Comparison of ENCODE assay signal across 9 cellular contexts in the genomic region with DNA sequence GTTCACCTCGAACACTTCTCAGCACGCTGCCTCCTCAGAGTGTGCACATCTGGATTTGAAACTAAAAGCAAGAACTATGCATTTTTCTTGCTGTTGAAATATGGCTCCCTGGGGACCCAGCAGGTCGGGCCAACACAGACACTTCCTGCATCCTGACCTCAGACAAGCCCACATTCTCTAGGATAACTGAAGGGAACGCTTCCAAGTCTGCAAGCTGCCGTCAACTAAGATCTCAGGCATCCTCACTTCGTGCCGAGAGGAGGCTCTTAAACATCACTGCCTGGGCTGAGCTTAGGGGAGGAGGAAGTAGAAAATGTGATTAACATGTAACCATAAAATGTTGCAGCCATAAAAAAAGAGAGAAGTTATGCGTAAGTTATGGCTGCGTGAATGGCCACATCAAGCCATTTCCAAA.
DNase-seq lines count a peak whose midpoint lies in the region; ATAC-seq, FAIRE-seq and TF ChIP-seq lines count a peak whose summit lies in the region.
"Had no signal": no experiment of that assay in that cellular context is flagged by ENCODE, and none has a peak within 500 bp of the region (broad histone marks: within the 10 kb centered on the region; RNA-seq: fewer than 3 reads in every experiment).

No MANE protein-coding gene starts in this region.

- POLR2A ChIA-PET in activated CD4-positive, alpha-beta T cell treated with anti-CD3 and anti-CD28 coated beads for 36 hours (lab: Charles Lee) = no interaction called here

- no peak overlapping the region for H3K27ac ChIP-seq in upper lobe of right lung
- H3K27ac ChIP-seq: A549 had no signal

- no peak for TF ChIP-seq CTCF in upper lobe of right lung (IDR thresholded peaks at IDR 0.05)

- no peaks in the 10 kb centered on the region for H3K4me1 Mint-ChIP-seq in activated CD4-positive, alpha-beta T cell treated with anti-CD3 and anti-CD28 coated beads for 36 hours

- intact Hi-C loops in activated CD4-positive, alpha-beta T cell treated with anti-CD3 and anti-CD28 coated beads for 36 hours (cut with DNase I, micrococcal nuclease) = no loop called here
- intact Hi-C loops in Right ventricle myocardium inferior (cut with DNase I) = no loop called here
- intact Hi-C loops in upper lobe of right lung (cut with DNase I) = no loop called here

- H3K27me3 ChIP-seq in upper lobe of right lung = no peaks in the 10 kb centered on the region

- DNase-seq in activated CD4-positive, alpha-beta T cell treated with anti-CD3 and anti-CD28 coated beads for 36 hours = no peak
- DNase-seq in activated CD4-positive, alpha-beta T cell treated with anti-CD3 and anti-CD28 coated beads, Interleukin-2, amount 50 U/mL, for 48 hours = no peak
- DNase-seq in NAMALWA (ENCODE audit: low spot score) = peak; percentile 52
- DNase-seq in Right ventricle myocardium inferior (ENCODE audit: missing footprints) = no peak
- no peak for DNase-seq in upper lobe of right lung
- no peak for DNase-seq in NCI-H187 treated with DMSO at 0.1 percent for 48 hours (lab: John Stamatoyannopoulos, UW)
- no peak for DNase-seq in RCC 7860 (ENCODE audit: low spot score)
- DNase-seq in NCI-H2196 (lab: John Stamatoyannopoulos, UW; ENCODE audit: unreplicated experiment) = no peak

- ATAC-seq in activated CD4-positive, alpha-beta T cell treated with anti-CD3 and anti-CD28 coated beads for 36 hours = peak; percentile 16
- ATAC-seq in Right ventricle myocardium inferior (peak; percentile 79), upper lobe of right lung (peak; percentile 62)
- ATAC-seq: A549 had no signal

- peaks cover 42% of the 10 kb centered on the region for H3K27me3 Mint-ChIP-seq in activated CD4-positive, alpha-beta T cell treated with anti-CD3 and anti-CD28 coated beads for 36 hours

- peaks cover 6% of the 10 kb centered on the region for H3K4me1 ChIP-seq in upper lobe of right lung
- H3K4me1 ChIP-seq: A549 had no signal

- CTCF ChIA-PET in activated CD4-positive, alpha-beta T cell treated with anti-CD3 and anti-CD28 coated beads for 36 hours (lab: Charles Lee) = interaction anchor here (0.6 kb wide), 1 partner anchor 19 kb away, joined by 3 read pairs; no protein-coding TSS in a partner anchor

- no peak overlapping the region for H3K4me3 ChIP-seq in upper lobe of right lung
- H3K4me3 ChIP-seq: A549 had no signal

- FAIRE-seq in RCC 7860 (lab: Jason Lieb, UNC) = no peak
- FAIRE-seq: A549 had no signal

- no peak overlapping the region for H3K27ac Mint-ChIP-seq in activated CD4-positive, alpha-beta T cell treated with anti-CD3 and anti-CD28 coated beads for 36 hours

- H3K4me3 Mint-ChIP-seq in activated CD4-positive, alpha-beta T cell treated with anti-CD3 and anti-CD28 coated beads for 36 hours = no peak overlapping the region

- H3K9me3 Mint-ChIP-seq in activated CD4-positive, alpha-beta T cell treated with anti-CD3 and anti-CD28 coated beads for 36 hours (ENCODE audit: low read depth) = peaks cover 11% of the 10 kb centered on the region

- H3K36me3 ChIP-seq in upper lobe of right lung = no peaks in the 10 kb centered on the region

- no peaks in the 10 kb centered on the region for H3K36me3 Mint-ChIP-seq in activated CD4-positive, alpha-beta T cell treated with anti-CD3 and anti-CD28 coated beads for 36 hours (ENCODE audit: low read depth)

- no peaks in the 10 kb centered on the region for H3K9me3 ChIP-seq in upper lobe of right lung

Comparison
In these comparisons a context has a peak if more than half of its experiments do, and no peak if none do; other contexts are left out.
1. ATAC-seq: peak in every context shown above with its lines; median percentile 79 in Right ventricle myocardium inferior; 62 in upper lobe of right lung; 16 in activated CD4-positive, alpha-beta T cell treated with anti-CD3 and anti-CD28 coated beads for 36 hours.